Comparison of ENCODE assay signal across 8 cellular contexts in the genomic region with DNA sequence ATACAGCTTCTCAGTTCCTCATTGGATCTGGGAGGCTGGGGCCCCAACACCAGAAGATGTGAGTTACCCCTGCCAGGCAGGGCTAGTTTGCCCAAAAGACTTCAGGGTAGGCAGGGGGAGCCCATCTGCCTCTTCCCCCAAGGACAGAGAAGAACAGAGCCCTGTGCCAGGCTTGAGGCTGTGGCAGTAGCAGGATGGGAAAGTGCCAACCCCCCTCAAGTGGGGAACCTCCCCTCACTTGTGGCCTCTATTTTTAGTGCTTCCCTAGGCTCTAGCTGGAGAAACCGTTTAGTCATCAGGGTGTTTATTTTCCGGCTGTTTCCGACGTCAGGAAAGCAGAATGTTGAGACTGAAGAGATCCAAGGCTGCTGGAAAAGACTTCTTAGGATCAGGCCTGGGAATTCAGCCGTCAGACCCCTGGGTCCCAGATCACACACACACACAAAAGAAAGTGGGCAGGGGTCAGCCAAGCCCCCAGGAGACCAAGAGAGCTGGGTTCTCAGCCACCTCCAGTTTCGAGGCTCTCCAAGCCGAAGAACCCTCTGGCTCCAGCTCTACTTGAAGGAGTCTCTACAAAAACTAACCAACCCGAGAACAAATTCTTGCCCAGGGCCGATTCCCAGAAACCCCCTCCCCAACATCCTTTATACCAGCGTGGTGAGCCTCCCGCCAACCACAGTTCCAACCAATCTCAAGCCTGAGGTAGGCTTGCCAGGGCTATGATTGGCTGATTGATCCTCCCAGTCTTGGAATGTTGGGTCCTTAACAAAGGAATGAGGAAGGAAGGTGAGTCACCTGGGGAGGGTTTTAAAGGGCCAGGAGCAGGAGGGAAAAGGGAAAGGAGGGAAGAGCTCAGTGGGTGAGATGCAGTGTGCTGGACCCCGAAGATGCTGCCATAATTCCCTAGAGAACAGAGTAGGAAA. TPM values are rescaled to one million over a fixed set of nuclear protein-coding genes. Genes with fewer than 3 reads are reported as not detected.
DNase-seq lines count a peak whose midpoint lies in the region; ATAC-seq and TF ChIP-seq lines count a peak whose summit lies in the region.

No MANE protein-coding gene starts in this region.

- H3K9me3 Mint-ChIP-seq in activated CD8-positive, alpha-beta T cell treated with anti-CD3 and anti-CD28 coated beads, Interleukin-2, amount 10 ng/mL, durations not matched to agents 7 days and 5 days (ENCODE audit: insufficient read depth), result no peaks in the 10 kb centered on the region
- H3K9me3 Mint-ChIP-seq in nephron progenitor cell, result no peaks in the 10 kb centered on the region

- TF ChIP-seq POLR2A in GM18505 (IDR thresholded peaks at IDR 0.05; ENCODE audit: borderline replicate concordance, extremely low read depth, insufficient read depth, insufficient read length), result no peak

- H3K4me1 Mint-ChIP-seq in activated CD8-positive, alpha-beta T cell treated with anti-CD3 and anti-CD28 coated beads, Interleukin-2, amount 10 ng/mL, durations not matched to agents 7 days and 5 days (ENCODE audit: low read depth), result peaks cover 72% of the 10 kb centered on the region
- peaks cover 65% of the 10 kb centered on the region for H3K4me1 Mint-ChIP-seq in nephron progenitor cell

- H3K4me3 Mint-ChIP-seq in activated CD8-positive, alpha-beta T cell treated with anti-CD3 and anti-CD28 coated beads, Interleukin-2, amount 10 ng/mL, durations not matched to agents 7 days and 5 days, result peak overlapping the region; percentile 22
- H3K4me3 Mint-ChIP-seq in nephron progenitor cell, result no peak overlapping the region

- H3K27me3 Mint-ChIP-seq in activated CD8-positive, alpha-beta T cell treated with anti-CD3 and anti-CD28 coated beads, Interleukin-2, amount 10 ng/mL, durations not matched to agents 7 days and 5 days (ENCODE audit: low read depth), result no peaks in the 10 kb centered on the region
- no peaks in the 10 kb centered on the region for H3K27me3 Mint-ChIP-seq in nephron progenitor cell (ENCODE audit: low read depth, poor library complexity)

- no peak for TF ChIP-seq CTCF in C4-2B (conservative IDR thresholded peaks at IDR 0.05)
- TF ChIP-seq CTCF in nephron progenitor cell (IDR thresholded peaks at IDR 0.05), result no peak

- ATAC-seq in activated CD8-positive, alpha-beta T cell treated with anti-CD3 and anti-CD28 coated beads, Interleukin-2, amount 10 ng/mL, durations not matched to agents 7 days and 5 days, result no peak
- no peak for ATAC-seq in GM18505 (IDR thresholded peaks at IDR 0.05; ENCODE audit: unreplicated experiment)

- peaks cover 11% of the 10 kb centered on the region for H3K36me3 Mint-ChIP-seq in activated CD8-positive, alpha-beta T cell treated with anti-CD3 and anti-CD28 coated beads, Interleukin-2, amount 10 ng/mL, durations not matched to agents 7 days and 5 days (ENCODE audit: low read depth)
- no peaks in the 10 kb centered on the region for H3K36me3 Mint-ChIP-seq in nephron progenitor cell (ENCODE audit: low read depth)

- 0 out of 2 replicates have a peak overlapping the region, but pooled peaks have one; percentile 3 for H3K27ac ChIP-seq in C4-2B

- H3K27ac Mint-ChIP-seq in activated CD8-positive, alpha-beta T cell treated with anti-CD3 and anti-CD28 coated beads, Interleukin-2, amount 10 ng/mL, durations not matched to agents 7 days and 5 days, result peak overlapping the region; percentile 99
- peak overlapping the region; percentile 20 for H3K27ac Mint-ChIP-seq in nephron progenitor cell

- POLR2A ChIA-PET in activated CD8-positive, alpha-beta T cell treated with anti-CD3 and anti-CD28 coated beads, Interleukin-2, amount 10 ng/mL, durations not matched to agents 7 days and 5 days (lab: Charles Lee), result interaction anchor here (4.1 to 8.1 kb wide), 3 partner anchors 16 to 79 kb away, joined by 27 to 143 read pairs (median 99); no protein-coding TSS in a partner anchor

- no peak for DNase-seq in activated CD8-positive, alpha-beta T cell treated with anti-CD3 and anti-CD28 coated beads, Interleukin-2, amount 10 ng/mL, durations not matched to agents 7 days and 5 days
- DNase-seq in foreskin melanocyte (peak; percentile 84), nephron progenitor cell (no peak), GM19238 (ENCODE audit: insufficient read length, low spot score) (no peak), NCI-H1092 treated with DMSO at 0.1 percent for 48 hours (lab: John Stamatoyannopoulos, UW) (no peak)

- CTCF ChIA-PET in activated CD8-positive, alpha-beta T cell treated with anti-CD3 and anti-CD28 coated beads, Interleukin-2, amount 10 ng/mL, durations not matched to agents 7 days and 5 days (lab: Charles Lee), result interaction anchor here (0.5 to 10.8 kb wide), 11 partner anchors 12 to 540 kb away, joined by 3 to 207 read pairs (median 9); no protein-coding TSS in a partner anchor

- no peak for TF ChIP-seq RAD21 in Ishikawa (IDR thresholded peaks at IDR 0.05; ENCODE audit: low read depth)

- TF ChIP-seq EP300 in Ishikawa (IDR thresholded peaks at IDR 0.05; ENCODE audit: borderline replicate concordance), result no peak

TF ChIP-seq in Ishikawa, 13 proteins besides CTCF, POLR2A, EP300 and RAD21:
- no peak for TF ChIP-seq CEBPB (IDR thresholded peaks at IDR 0.05)
- TF ChIP-seq, protein P1, sequence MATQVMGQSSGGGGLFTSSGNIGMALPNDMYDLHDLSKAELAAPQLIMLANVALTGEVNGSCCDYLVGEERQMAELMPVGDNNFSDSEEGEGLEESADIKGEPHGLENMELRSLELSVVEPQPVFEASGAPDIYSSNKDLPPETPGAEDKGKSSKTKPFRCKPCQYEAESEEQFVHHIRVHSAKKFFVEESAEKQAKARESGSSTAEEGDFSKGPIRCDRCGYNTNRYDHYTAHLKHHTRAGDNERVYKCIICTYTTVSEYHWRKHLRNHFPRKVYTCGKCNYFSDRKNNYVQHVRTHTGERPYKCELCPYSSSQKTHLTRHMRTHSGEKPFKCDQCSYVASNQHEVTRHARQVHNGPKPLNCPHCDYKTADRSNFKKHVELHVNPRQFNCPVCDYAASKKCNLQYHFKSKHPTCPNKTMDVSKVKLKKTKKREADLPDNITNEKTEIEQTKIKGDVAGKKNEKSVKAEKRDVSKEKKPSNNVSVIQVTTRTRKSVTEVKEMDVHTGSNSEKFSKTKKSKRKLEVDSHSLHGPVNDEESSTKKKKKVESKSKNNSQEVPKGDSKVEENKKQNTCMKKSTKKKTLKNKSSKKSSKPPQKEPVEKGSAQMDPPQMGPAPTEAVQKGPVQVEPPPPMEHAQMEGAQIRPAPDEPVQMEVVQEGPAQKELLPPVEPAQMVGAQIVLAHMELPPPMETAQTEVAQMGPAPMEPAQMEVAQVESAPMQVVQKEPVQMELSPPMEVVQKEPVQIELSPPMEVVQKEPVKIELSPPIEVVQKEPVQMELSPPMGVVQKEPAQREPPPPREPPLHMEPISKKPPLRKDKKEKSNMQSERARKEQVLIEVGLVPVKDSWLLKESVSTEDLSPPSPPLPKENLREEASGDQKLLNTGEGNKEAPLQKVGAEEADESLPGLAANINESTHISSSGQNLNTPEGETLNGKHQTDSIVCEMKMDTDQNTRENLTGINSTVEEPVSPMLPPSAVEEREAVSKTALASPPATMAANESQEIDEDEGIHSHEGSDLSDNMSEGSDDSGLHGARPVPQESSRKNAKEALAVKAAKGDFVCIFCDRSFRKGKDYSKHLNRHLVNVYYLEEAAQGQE (IDR thresholded peaks at IDR 0.05; ENCODE audit: low read depth), result no peak
- no peak; the same call in 1 of the 2 replicates for TF ChIP-seq TAF1 (IDR thresholded peaks at IDR 0.05; ENCODE audit: low read depth)
- peak; percentile 97 for TF ChIP-seq TEAD4 (IDR thresholded peaks at IDR 0.05)
- TF ChIP-seq, protein P2, sequence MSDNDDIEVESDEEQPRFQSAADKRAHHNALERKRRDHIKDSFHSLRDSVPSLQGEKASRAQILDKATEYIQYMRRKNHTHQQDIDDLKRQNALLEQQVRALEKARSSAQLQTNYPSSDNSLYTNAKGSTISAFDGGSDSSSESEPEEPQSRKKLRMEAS (IDR thresholded peaks at IDR 0.05), result peak; percentile 97
- peak; percentile 99 for TF ChIP-seq ZBTB7A (IDR thresholded peaks at IDR 0.05; ENCODE audit: low read depth)
- no peak for TF ChIP-seq NFIC (IDR thresholded peaks at IDR 0.05)
- no peak for TF ChIP-seq CREB1 (IDR thresholded peaks at IDR 0.05; ENCODE audit: low read depth)
- TF ChIP-seq, protein P3, sequence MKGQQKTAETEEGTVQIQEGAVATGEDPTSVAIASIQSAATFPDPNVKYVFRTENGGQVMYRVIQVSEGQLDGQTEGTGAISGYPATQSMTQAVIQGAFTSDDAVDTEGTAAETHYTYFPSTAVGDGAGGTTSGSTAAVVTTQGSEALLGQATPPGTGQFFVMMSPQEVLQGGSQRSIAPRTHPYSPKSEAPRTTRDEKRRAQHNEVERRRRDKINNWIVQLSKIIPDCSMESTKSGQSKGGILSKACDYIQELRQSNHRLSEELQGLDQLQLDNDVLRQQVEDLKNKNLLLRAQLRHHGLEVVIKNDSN (IDR thresholded peaks at IDR 0.05), result no peak

RNA-seq across cellular contexts. Expression of a gene that starts 2.4 kb away (rescaled TPM):
- total RNA-seq in activated CD8-positive, alpha-beta T cell treated with anti-CD3 and anti-CD28 coated beads, Interleukin-2, amount 10 ng/mL, durations not matched to agents 7 days and 5 days, result 10 to 100 TPM; 34.8 to 40.1 TPM
